ENCODE assay signal across 24 cellular contexts in the genomic region with DNA sequence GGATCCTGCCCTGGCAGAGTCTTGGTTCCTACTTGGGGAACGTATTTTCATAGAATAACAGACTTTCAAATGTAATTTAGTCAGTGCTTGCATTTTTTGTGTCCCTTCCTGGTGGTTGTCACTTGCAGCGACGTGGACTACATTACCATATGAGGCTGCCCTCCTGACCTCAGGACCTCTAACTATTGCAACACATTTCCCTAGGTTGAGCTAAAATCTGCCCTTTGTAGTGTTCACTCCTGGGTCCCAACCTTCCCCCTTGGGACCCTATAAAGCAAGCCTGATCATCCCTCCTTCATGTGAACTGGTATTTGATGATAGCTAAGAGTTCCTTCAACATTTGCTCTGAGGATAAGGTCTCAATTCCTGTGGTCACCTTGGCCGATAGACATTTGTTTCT.
DNase-seq lines count a peak whose midpoint lies in the region; ATAC-seq, FAIRE-seq and TF ChIP-seq lines count a peak whose summit lies in the region.
"Had no signal": no experiment of that assay in that cellular context is flagged by ENCODE, and none has a peak within 500 bp of the region (broad histone marks: within the 10 kb centered on the region; RNA-seq: fewer than 3 reads in every experiment).

No MANE protein-coding gene starts in this region.

- no peak for TF ChIP-seq RAD21 in HepG2 (CRISPR knock-in tag; IDR thresholded peaks at IDR 0.05)
- TF ChIP-seq RAD21 in K562 (CRISPR knock-in tag; conservative IDR thresholded peaks at IDR 0.05 in 1 of 2, IDR thresholded peaks at IDR 0.05 in 1 of 2) = no peak

- peaks cover 0 to 4% of the 10 kb centered on the region in 2 experiments; a peak in 2 of 5 replicates for H3K27me3 ChIP-seq in HepG2 (ENCODE audit: control insufficient read depth in 1 of 2, insufficient read depth in 2 of 2, low read length in 2 of 2)
- no peaks in the 10 kb centered on the region for H3K27me3 ChIP-seq in right lobe of liver
- H3K27me3 ChIP-seq in K562 (ENCODE audit: control insufficient read depth in 2 of 2, insufficient read depth in 2 of 2, low read length in 2 of 2) = peaks cover 8 to 31% of the 10 kb centered on the region in 2 experiments
- H3K27me3 ChIP-seq: BLaER1 treated with 17β-estradiol and CSF1 and Interleukin-3, amounts not matched to agents 10 nM and 100 nM had no signal

- no peaks in the 10 kb centered on the region for H3K79me2 ChIP-seq in HepG2 (ENCODE audit: insufficient read depth, low read length)
- no peaks in the 10 kb centered on the region for H3K79me2 ChIP-seq in K562 (ENCODE audit: control insufficient read depth, insufficient read depth, low read length)

- no peak for DNase-seq in HepG2 (ENCODE audit: low spot score)
- no peak for DNase-seq in right lobe of liver
- no peak for DNase-seq in T-helper 17 cell
- DNase-seq in K562 (ENCODE audit: extremely low read depth in 1 of 4, low spot score in 3 of 4) = no peak
- DNase-seq in left lobe of liver (ENCODE audit: low spot score) = no peak
- no peak for DNase-seq in NCI-H2107 (lab: John Stamatoyannopoulos, UW)
- DNase-seq in NAMALWA (ENCODE audit: low spot score) = no peak
- DNase-seq: AML-193; Caco-2; Calu3; CD4-positive, alpha-beta T cell; CD8-positive, alpha-beta T cell; DMS79 treated with DMSO at 0.1 percent for 48 hours; GF-D8 had no signal

- ATAC-seq in HepG2 = no peak
- no peak for ATAC-seq in right lobe of liver
- ATAC-seq in T-helper 17 cell = no peak
- no peak for ATAC-seq in K562
- ATAC-seq in left lobe of liver = peak; percentile 29
- ATAC-seq in GM19452 (IDR thresholded peaks at IDR 0.05; ENCODE audit: unreplicated experiment) = no peak
- ATAC-seq: A549; CD8-positive, alpha-beta T cell had no signal

- BruUV-seq in HepG2 (replicated peaks; lab: Mats Ljungman, UMichigan) (no TSS peak), K562 (replicated peaks; lab: Mats Ljungman, UMichigan) (no TSS peak)

- H3K36me3 ChIP-seq in HepG2 (replicated peaks in 1 of 2; ENCODE audit: control insufficient read depth in 1 of 2, insufficient read depth in 2 of 2, low read length in 2 of 2) (no peaks in the 10 kb centered on the region), right lobe of liver (no peaks in the 10 kb centered on the region), K562 (ENCODE audit: control insufficient read depth, insufficient read depth, low read length) (no peaks in the 10 kb centered on the region)
- H3K36me3 ChIP-seq: BLaER1 treated with 17β-estradiol and CSF1 and Interleukin-3, amounts not matched to agents 10 nM and 100 nM had no signal

- CTCF ChIA-PET in HepG2 (lab: Yijun Ruan, JAX; ENCODE audit: low intra/inter-chr PET ratio, low total read pairs) = no interaction called here
- CTCF ChIA-PET in K562 (lab: Yijun Ruan, JAX; ENCODE audit: low intra/inter-chr PET ratio) = no interaction called here

- intact Hi-C loops in HepG2 (cut with micrococcal nuclease; ENCODE audit: unreplicated experiment) = no loop called here
- intact Hi-C loops in right lobe of liver (cut with DNase I) = no loop called here
- intact Hi-C loops in K562 (cut with micrococcal nuclease) = no loop called here

- FAIRE-seq in HepG2 (lab: Jason Lieb, UNC) (no peak), K562 (lab: Jason Lieb, UNC) (no peak)
- FAIRE-seq: A549, D721Med, G401.6, GM12891, GM19239 had no signal

- TF ChIP-seq CTCF in HepG2 (CRISPR knock-in tag; IDR thresholded peaks at IDR 0.05) = no peak
- no peak for TF ChIP-seq CTCF in right lobe of liver (IDR thresholded peaks at IDR 0.05)
- TF ChIP-seq CTCF in K562 (IDR thresholded peaks at IDR 0.05 in 2 of 3, conservative IDR thresholded peaks at IDR 0.05 in 1 of 3; ENCODE audit: insufficient read depth in 2 of 3, low read depth in 1 of 3, low read length in 3 of 3) = no peak

- H3K4me3 Mint-ChIP-seq in T-helper 17 cell = no peak overlapping the region
- H3K4me3 Mint-ChIP-seq: B cell; CD4-positive, alpha-beta T cell; CD8-positive, alpha-beta T cell had no signal

- H3K9me3 ChIP-seq in HepG2 (ENCODE audit: low read length) (no peaks in the 10 kb centered on the region), right lobe of liver (no peaks in the 10 kb centered on the region), T-helper 17 cell (ENCODE audit: control insufficient read depth, low read length, poor library complexity, severe bottlenecking) (no peaks in the 10 kb centered on the region), K562 (replicated peaks; ENCODE audit: control insufficient read depth, insufficient read depth, low read depth, low read length) (no peaks in the 10 kb centered on the region)
- H3K9me3 ChIP-seq: A549; BLaER1 treated with 17β-estradiol and CSF1 and Interleukin-3, amounts not matched to agents 10 nM and 100 nM; Caco-2 had no signal

- peaks cover 20% of the 10 kb centered on the region for H3K4me1 Mint-ChIP-seq in T-helper 17 cell
- H3K4me1 Mint-ChIP-seq: B cell had no signal

- H3K9ac ChIP-seq in HepG2 (ENCODE audit: insufficient read depth, low read depth, low read length) (no peak overlapping the region), K562 (ENCODE audit: insufficient read depth in 1 of 2, low read depth in 2 of 2, low read length in 2 of 2) (no peak overlapping the region)
- H3K9ac ChIP-seq: BLaER1 treated with 17β-estradiol and CSF1 and Interleukin-3, amounts not matched to agents 10 nM and 100 nM had no signal

- H3K36me3 Mint-ChIP-seq in T-helper 17 cell (ENCODE audit: low read depth) = peaks cover 6% of the 10 kb centered on the region
- H3K36me3 Mint-ChIP-seq: CD8-positive, alpha-beta T cell had no signal

- in situ Hi-C loops in HepG2 (cut with HindIII; ENCODE audit: extremely low pct_ligation_motif_present, low pct_unique_long_range_greater_than_20kb) (no loop called here), K562 (cut with MboI) (no loop called here)

- no peak for TF ChIP-seq EP300 in HepG2 (IDR thresholded peaks at IDR 0.05; ENCODE audit: low read depth in 2 of 2, low read length in 2 of 2)
- no peak for TF ChIP-seq EP300 in HepG2 (CRISPR knock-in tag; IDR thresholded peaks at IDR 0.05; ENCODE audit: borderline replicate concordance)
- no peak for TF ChIP-seq EP300 in K562 (IDR thresholded peaks at IDR 0.05; ENCODE audit: low read length)

- no peak overlapping the region for H3K27ac ChIP-seq in HepG2 (ENCODE audit: extremely low read length, insufficient read depth, low read length)
- no peak overlapping the region for H3K27ac ChIP-seq in right lobe of liver
- no peak overlapping the region for H3K27ac ChIP-seq in K562 (ENCODE audit: extremely low read depth, low read depth, low read length)
- H3K27ac ChIP-seq: 22Rv1; A549; BLaER1 treated with 17β-estradiol and CSF1 and Interleukin-3, amounts not matched to agents 10 nM and 100 nM; C4-2B had no signal

- H3K9me1 ChIP-seq in K562 (ENCODE audit: control insufficient read depth, insufficient read depth, low read length) = no peaks in the 10 kb centered on the region

- WGBS in HepG2 (ENCODE audit: low lambda C conversion rate) = 29% methylated on average over 4 of the region's 4 CpGs
- WGBS in right lobe of liver (ENCODE audit: insufficient coverage, low coverage, low lambda C conversion rate, missing lambda C conversion rate) = 65% methylated on average over 4 of the region's 4 CpGs
- WGBS in K562 (ENCODE audit: insufficient coverage, low coverage, missing lambda C conversion rate) = 1% methylated on average over 4 of the region's 4 CpGs

- POLR2A ChIA-PET in HepG2 (lab: Yijun Ruan, JAX) = no interaction called here
- POLR2A ChIA-PET in K562 (lab: Yijun Ruan, JAX) = no interaction called here

- H4K20me1 ChIP-seq in HepG2 (ENCODE audit: insufficient read depth, low read length) = no peaks in the 10 kb centered on the region
- no peaks in the 10 kb centered on the region for H4K20me1 ChIP-seq in K562 (replicated peaks; ENCODE audit: control insufficient read depth, insufficient read depth, low read length)
- H4K20me1 ChIP-seq: BLaER1 treated with 17β-estradiol and CSF1 and Interleukin-3, amounts not matched to agents 10 nM and 100 nM had no signal

- no peak for TF ChIP-seq POLR2A in HepG2 (IDR thresholded peaks at IDR 0.05; ENCODE audit: insufficient read depth in 1 of 2, low read depth in 2 of 2, low read length in 2 of 2)
- TF ChIP-seq POLR2A in right lobe of liver (IDR thresholded peaks at IDR 0.05) = no peak
- no peak for TF ChIP-seq POLR2A in K562 (conservative IDR thresholded peaks at IDR 0.05)

- H3K4me3 ChIP-seq in HepG2 (replicated peaks in 1 of 3; ENCODE audit: insufficient read depth in 1 of 3, low read depth in 2 of 3, low read length in 3 of 3) = no peak overlapping the region
- H3K4me3 ChIP-seq in right lobe of liver = no peak overlapping the region
- no peak overlapping the region for H3K4me3 ChIP-seq in K562
- H3K4me3 ChIP-seq: A549; BLaER1 treated with 17β-estradiol and CSF1 and Interleukin-3, amounts not matched to agents 10 nM and 100 nM had no signal

- H3K4me1 ChIP-seq in HepG2 (ENCODE audit: insufficient read depth, low read length) (no peaks in the 10 kb centered on the region), right lobe of liver (no peaks in the 10 kb centered on the region), K562 (replicated peaks in 1 of 2; ENCODE audit: control insufficient read depth in 2 of 2, insufficient read depth in 2 of 2, low read length in 2 of 2) (no peaks in the 10 kb centered on the region)
- H3K4me1 ChIP-seq: A549, Caco-2 had no signal

- no peaks in the 10 kb centered on the region for H3K27me3 Mint-ChIP-seq in T-helper 17 cell
- H3K27me3 Mint-ChIP-seq: CD4-positive, alpha-beta T cell had no signal

- H3K4me2 ChIP-seq in HepG2 (ENCODE audit: low read depth, low read length) (no peak overlapping the region), K562 (ENCODE audit: insufficient read depth, low read length) (no peak overlapping the region)
- H3K4me2 ChIP-seq: A549; BLaER1 treated with 17β-estradiol and CSF1 and Interleukin-3, amounts not matched to agents 10 nM and 100 nM had no signal

- H2AFZ ChIP-seq in HepG2 (ENCODE audit: low read length) (no peak overlapping the region), K562 (ENCODE audit: low read depth, low read length) (no peak overlapping the region)

- H3K27ac Mint-ChIP-seq in T-helper 17 cell = peak overlapping the region; percentile 17
- H3K27ac Mint-ChIP-seq: B cell; CD4-positive, alpha-beta T cell; CD8-positive, alpha-beta T cell had no signal

TF ChIP-seq in HepG2, 621 proteins besides CTCF, POLR2A, EP300 and RAD21 (continues in another document):
- peak; percentile 57; the same call in 1 of the 2 replicates for TF ChIP-seq CEBPB (IDR thresholded peaks at IDR 0.05; ENCODE audit: borderline replicate concordance, low read depth, low read length)

TF ChIP-seq in K562, 482 proteins besides CTCF, POLR2A, EP300 and RAD21 (continues in another document):
- TF ChIP-seq CEBPB (tag; IDR thresholded peaks at IDR 0.05) (peak; percentile 60; the same call in 1 of the 2 replicates), MTA2 (IDR thresholded peaks at IDR 0.05; ENCODE audit: low read depth) (no peak), CBX5 (IDR thresholded peaks at IDR 0.05; ENCODE audit: borderline replicate concordance, low read depth) (no peak)
